In genomic region chr18:31942999-31943894, GRCh38 we compare ENCODE assay signal across 1 cellular context.
TF ChIP-seq lines count a peak whose summit lies in the region.

Gene TRAPPC8, minus strand, starts transcription at chr18:31943128. Its CDS starts 364 bp downstream, at chr18:31942764.

TF ChIP-seq in SK-N-SH treated with all-trans-retinoic acid at 6 μM for 48 hours, 23 proteins besides CTCF, POLR2A, EP300 and RAD21 (continued from another document):
- no peak for TF ChIP-seq PATZ1 (CRISPR knock-in tag; IDR thresholded peaks at IDR 0.05; ENCODE audit: borderline replicate concordance)
- TF ChIP-seq ESRRG (CRISPR knock-in tag; IDR thresholded peaks at IDR 0.05), result no peak
- no peak for TF ChIP-seq GLIS3 (CRISPR knock-in tag; IDR thresholded peaks at IDR 0.05)
